Comparison of ENCODE assay signal across 18 cellular contexts in the genomic region with DNA sequence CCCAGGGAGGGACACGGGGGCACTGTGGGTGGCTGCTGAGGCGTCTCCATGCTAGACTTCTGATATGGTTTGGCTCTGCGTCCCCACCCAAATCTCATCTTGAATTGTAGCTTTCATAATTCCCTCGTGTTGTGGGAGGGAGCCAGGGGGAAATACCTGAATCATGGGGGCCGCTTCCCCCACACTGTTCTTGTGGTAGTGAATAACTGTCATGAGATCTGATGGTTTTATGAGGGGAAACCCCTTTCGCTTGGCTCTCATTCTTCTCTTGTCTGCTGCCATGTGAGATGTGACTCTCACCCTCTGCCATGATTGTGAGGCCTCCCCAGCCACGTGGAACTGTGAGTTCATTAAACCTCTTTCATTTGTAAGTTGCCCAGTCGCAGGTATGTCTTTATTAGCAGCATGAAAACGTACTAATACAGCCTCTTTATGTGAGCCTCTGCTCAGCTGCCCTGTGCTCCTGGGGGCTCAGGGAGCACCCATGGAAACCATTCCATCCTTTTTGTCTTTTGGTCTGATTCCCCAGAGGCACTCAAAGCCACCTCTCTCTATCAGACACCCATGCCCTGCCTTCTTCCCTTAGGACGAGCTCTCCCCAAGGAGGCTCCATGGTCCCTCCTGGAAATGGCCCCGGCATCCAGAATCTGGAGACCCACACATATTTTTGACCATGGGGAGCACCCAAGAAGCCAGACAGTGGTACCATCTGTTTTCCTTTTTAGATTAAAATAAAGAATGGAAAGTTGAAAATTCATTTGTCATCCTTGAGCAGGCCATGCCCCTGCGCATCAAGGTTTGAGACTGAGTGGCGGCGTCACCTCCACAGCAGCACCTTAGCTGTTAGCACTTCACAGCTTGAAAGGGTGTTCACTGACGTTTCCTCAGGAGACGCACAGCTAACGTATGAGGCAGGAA.
A peak's percentile ranks its signal among the peaks of the same experiment; 100 is the strongest.
DNase-seq lines count a peak whose midpoint lies in the region; ATAC-seq and TF ChIP-seq lines count a peak whose summit lies in the region.
"Had no signal": no experiment of that assay in that cellular context is flagged by ENCODE, and none has a peak within 500 bp of the region (broad histone marks: within the 10 kb centered on the region; RNA-seq: fewer than 3 reads in every experiment).

No MANE protein-coding gene starts in this region.

- H3K4me1 Mint-ChIP-seq in activated naive CD8-positive, alpha-beta T cell treated with anti-CD3 and anti-CD28 coated beads for 36 hours: no peaks in the 10 kb centered on the region
- no peaks in the 10 kb centered on the region for H3K4me1 Mint-ChIP-seq in activated naive CD8-positive, alpha-beta T cell treated with anti-CD3 and anti-CD28 coated beads, Interleukin-2, amount 50 U/mL, for 24 hours
- H3K4me1 Mint-ChIP-seq in IgD-negative memory B cell: peaks cover 0 to 2% (median 0%) of the 10 kb centered on the region in 3 donors
- peaks cover 6% of the 10 kb centered on the region for H3K4me1 Mint-ChIP-seq in neural progenitor cell

- H3F3A ChIP-seq in SK-N-SH (replicated peaks; ENCODE audit: insufficient read depth): no peaks in the 10 kb centered on the region
- no peaks in the 10 kb centered on the region for H3F3A ChIP-seq in neural progenitor cell (ENCODE audit: low read depth)

- H3K9me2 ChIP-seq in SK-N-SH: no peaks in the 10 kb centered on the region

- WGBS in SK-N-SH (ENCODE audit: low lambda C conversion rate): 70% methylated on average over 17 of the region's 17 CpGs

- H2AFZ ChIP-seq in SK-N-SH (ENCODE audit: low read depth): no peak overlapping the region
- H2AFZ ChIP-seq in neural progenitor cell (replicated peaks): no peak overlapping the region

- H3K27ac ChIP-seq in SK-N-SH (ENCODE audit: low read depth in 2 of 2, low read length in 1 of 2) (no peak overlapping the region), neural progenitor cell (no peak overlapping the region)
- H3K27ac ChIP-seq: 22Rv1 had no signal

- ATAC-seq in SK-N-SH treated with all-trans-retinoic acid at 6 μM for 48 hours (no peak), HG02852 (IDR thresholded peaks at IDR 0.05; ENCODE audit: unreplicated experiment) (no peak)
- ATAC-seq in activated naive CD8-positive, alpha-beta T cell treated with anti-CD3 and anti-CD28 coated beads, Interleukin-2, amount 50 U/mL, for 24 hours: no peak

- H3K36me3 ChIP-seq in SK-N-SH (replicated peaks in 1 of 2; ENCODE audit: control insufficient read depth in 1 of 2, insufficient read depth in 2 of 2, low read length in 1 of 2): no peaks in the 10 kb centered on the region
- no peaks in the 10 kb centered on the region for H3K36me3 ChIP-seq in neural progenitor cell
- H3K36me3 ChIP-seq: BE2C had no signal

- no peaks in the 10 kb centered on the region for H3K4me1 ChIP-seq in SK-N-SH (ENCODE audit: control insufficient read depth in 1 of 2, insufficient read depth in 2 of 2, low read depth in 1 of 2, low read length in 1 of 2)
- H3K4me1 ChIP-seq in neural progenitor cell: no peaks in the 10 kb centered on the region
- H3K4me1 ChIP-seq: BE2C had no signal

- CTCF ChIA-PET in SK-N-SH (lab: Yijun Ruan, JAX): interaction anchor here (1.0 kb wide), 1 partner anchor 43 kb away, joined by 3 read pairs; no protein-coding TSS in a partner anchor

- no peak overlapping the region for H3K9ac ChIP-seq in SK-N-SH
- H3K9ac ChIP-seq in neural progenitor cell: no peak overlapping the region

- POLR2A ChIA-PET in SK-N-SH (lab: Yijun Ruan, JAX): no interaction called here

- TF ChIP-seq EP300 in SK-N-SH (IDR thresholded peaks at IDR 0.05; ENCODE audit: borderline replicate concordance in 1 of 2, low read depth in 1 of 2, low read length in 1 of 2): no peak

- H3K36me3 Mint-ChIP-seq in activated naive CD8-positive, alpha-beta T cell treated with anti-CD3 and anti-CD28 coated beads for 36 hours: no peaks in the 10 kb centered on the region
- H3K36me3 Mint-ChIP-seq in activated naive CD8-positive, alpha-beta T cell treated with anti-CD3 and anti-CD28 coated beads, Interleukin-2, amount 50 U/mL, for 24 hours (ENCODE audit: low read depth): no peaks in the 10 kb centered on the region
- H3K36me3 Mint-ChIP-seq in IgD-negative memory B cell (no peaks in the 10 kb centered on the region), neural progenitor cell (no peaks in the 10 kb centered on the region)
- H3K36me3 Mint-ChIP-seq: CD4-positive, alpha-beta memory T cell had no signal

- peak; percentile 3 for DNase-seq in SK-N-SH
- DNase-seq in activated naive CD8-positive, alpha-beta T cell treated with anti-CD3 and anti-CD28 coated beads for 36 hours: peak; percentile 8
- no peak for DNase-seq in activated naive CD8-positive, alpha-beta T cell treated with anti-CD3 and anti-CD28 coated beads, Interleukin-2, amount 50 U/mL, for 24 hours
- no peak for DNase-seq in neural progenitor cell (ENCODE audit: low spot score)
- no peak for DNase-seq in GM13977 (ENCODE audit: low spot score)
- DNase-seq: BE2C; Calu3; CD4-positive, alpha-beta memory T cell; H7; Kasumi-1; NCI-H1105; NCI-H1694; NCI-H226; NCI-H524 treated with DMSO at 0.1 percent for 48 hours had no signal

- TF ChIP-seq RAD21 in SK-N-SH (IDR thresholded peaks at IDR 0.05; ENCODE audit: low read length): no peak

- H3K79me2 ChIP-seq in SK-N-SH (ENCODE audit: insufficient read depth) (no peaks in the 10 kb centered on the region), neural progenitor cell (ENCODE audit: low read depth) (no peaks in the 10 kb centered on the region)

- H3K27me3 ChIP-seq in SK-N-SH (ENCODE audit: insufficient read depth): no peaks in the 10 kb centered on the region
- no peaks in the 10 kb centered on the region for H3K27me3 ChIP-seq in neural progenitor cell
- H3K27me3 ChIP-seq: BE2C had no signal

- no peaks in the 10 kb centered on the region for H3K27me3 Mint-ChIP-seq in activated naive CD8-positive, alpha-beta T cell treated with anti-CD3 and anti-CD28 coated beads for 36 hours
- H3K27me3 Mint-ChIP-seq in activated naive CD8-positive, alpha-beta T cell treated with anti-CD3 and anti-CD28 coated beads, Interleukin-2, amount 50 U/mL, for 24 hours: peaks cover 2% of the 10 kb centered on the region
- H3K27me3 Mint-ChIP-seq in IgD-negative memory B cell: no peaks in the 10 kb centered on the region
- H3K27me3 Mint-ChIP-seq in neural progenitor cell (ENCODE audit: insufficient read depth, low read depth): peaks cover 7% of the 10 kb centered on the region
- H3K27me3 Mint-ChIP-seq: CD4-positive, alpha-beta memory T cell had no signal

- H3K4me2 ChIP-seq in SK-N-SH: no peak overlapping the region
- H3K4me2 ChIP-seq in neural progenitor cell: no peak overlapping the region

- in situ Hi-C loops in GM13977 (cut with MboI; ENCODE audit: low pct_unique_long_range_greater_than_20kb, low sequenced_read_pairs, unreplicated experiment): no loop called here

- TF ChIP-seq CTCF in SK-N-SH (IDR thresholded peaks at IDR 0.05) (no peak), neural progenitor cell (IDR thresholded peaks at IDR 0.05) (no peak), GM13977 (IDR thresholded peaks at IDR 0.05; ENCODE audit: extremely low read depth, insufficient read depth, missing control alignments) (no peak)

- H3K4me3 ChIP-seq in SK-N-SH (ENCODE audit: low read depth in 2 of 2, low read length in 1 of 2) (no peak overlapping the region), neural progenitor cell (no peak overlapping the region)

- H3K9me3 ChIP-seq in SK-N-SH (no peaks in the 10 kb centered on the region), neural progenitor cell (ENCODE audit: low read depth) (no peaks in the 10 kb centered on the region)
- H3K9me3 ChIP-seq: BE2C had no signal

- no peak overlapping the region for H3K27ac Mint-ChIP-seq in activated naive CD8-positive, alpha-beta T cell treated with anti-CD3 and anti-CD28 coated beads for 36 hours
- no peak overlapping the region for H3K27ac Mint-ChIP-seq in activated naive CD8-positive, alpha-beta T cell treated with anti-CD3 and anti-CD28 coated beads, Interleukin-2, amount 50 U/mL, for 24 hours
- peak overlapping the region in 2 of 3 donors; percentile 22 to 25 for H3K27ac Mint-ChIP-seq in IgD-negative memory B cell
- peak overlapping the region; percentile 35 for H3K27ac Mint-ChIP-seq in neural progenitor cell

- H4K20me1 ChIP-seq in SK-N-SH (ENCODE audit: insufficient read depth): no peaks in the 10 kb centered on the region
- H4K20me1 ChIP-seq in neural progenitor cell (ENCODE audit: low read depth): no peaks in the 10 kb centered on the region

- H3K9me3 Mint-ChIP-seq in activated naive CD8-positive, alpha-beta T cell treated with anti-CD3 and anti-CD28 coated beads for 36 hours: peaks cover 11% of the 10 kb centered on the region
- peaks cover 3% of the 10 kb centered on the region for H3K9me3 Mint-ChIP-seq in activated naive CD8-positive, alpha-beta T cell treated with anti-CD3 and anti-CD28 coated beads, Interleukin-2, amount 50 U/mL, for 24 hours
- H3K9me3 Mint-ChIP-seq in IgD-negative memory B cell (peaks cover 2 to 3% (median 3%) of the 10 kb centered on the region in 3 donors), neural progenitor cell (peaks cover 5% of the 10 kb centered on the region)

- H3K4me3 Mint-ChIP-seq in activated naive CD8-positive, alpha-beta T cell treated with anti-CD3 and anti-CD28 coated beads for 36 hours: no peak overlapping the region
- H3K4me3 Mint-ChIP-seq in activated naive CD8-positive, alpha-beta T cell treated with anti-CD3 and anti-CD28 coated beads, Interleukin-2, amount 50 U/mL, for 24 hours: no peak overlapping the region
- H3K4me3 Mint-ChIP-seq in IgD-negative memory B cell: no peak overlapping the region
- H3K4me3 Mint-ChIP-seq in neural progenitor cell: no peak overlapping the region
- H3K4me3 Mint-ChIP-seq: CD4-positive, alpha-beta memory T cell had no signal

TF ChIP-seq in SK-N-SH treated with all-trans-retinoic acid at 6 μM for 48 hours, 23 proteins besides CTCF, POLR2A, EP300 and RAD21 (continues in another document):
- TF ChIP-seq ZNF8 (CRISPR knock-in tag; IDR thresholded peaks at IDR 0.05): no peak
- no peak for TF ChIP-seq ZC3H10 (CRISPR knock-in tag; IDR thresholded peaks at IDR 0.05)
- TF ChIP-seq, protein P1, sequence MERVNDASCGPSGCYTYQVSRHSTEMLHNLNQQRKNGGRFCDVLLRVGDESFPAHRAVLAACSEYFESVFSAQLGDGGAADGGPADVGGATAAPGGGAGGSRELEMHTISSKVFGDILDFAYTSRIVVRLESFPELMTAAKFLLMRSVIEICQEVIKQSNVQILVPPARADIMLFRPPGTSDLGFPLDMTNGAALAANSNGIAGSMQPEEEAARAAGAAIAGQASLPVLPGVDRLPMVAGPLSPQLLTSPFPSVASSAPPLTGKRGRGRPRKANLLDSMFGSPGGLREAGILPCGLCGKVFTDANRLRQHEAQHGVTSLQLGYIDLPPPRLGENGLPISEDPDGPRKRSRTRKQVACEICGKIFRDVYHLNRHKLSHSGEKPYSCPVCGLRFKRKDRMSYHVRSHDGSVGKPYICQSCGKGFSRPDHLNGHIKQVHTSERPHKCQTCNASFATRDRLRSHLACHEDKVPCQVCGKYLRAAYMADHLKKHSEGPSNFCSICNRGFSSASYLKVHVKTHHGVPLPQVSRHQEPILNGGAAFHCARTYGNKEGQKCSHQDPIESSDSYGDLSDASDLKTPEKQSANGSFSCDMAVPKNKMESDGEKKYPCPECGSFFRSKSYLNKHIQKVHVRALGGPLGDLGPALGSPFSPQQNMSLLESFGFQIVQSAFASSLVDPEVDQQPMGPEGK (CRISPR knock-in tag; IDR thresholded peaks at IDR 0.05; ENCODE audit: borderline replicate concordance): no peak
- no peak for TF ChIP-seq CSDC2 (CRISPR knock-in tag; IDR thresholded peaks at IDR 0.05)
- TF ChIP-seq ZNF565 (CRISPR knock-in tag; conservative IDR thresholded peaks at IDR 0.05; ENCODE audit: low read depth): no peak

Comparison
In these comparisons a context has a peak if more than half of its experiments do, and no peak if none do; other contexts are left out.
1. DNase-seq: peak in SK-N-SH (single experiment) and activated naive CD8-positive, alpha-beta T cell treated with anti-CD3 and anti-CD28 coated beads for 36 hours (single experiment); none in activated naive CD8-positive, alpha-beta T cell treated with anti-CD3 and anti-CD28 coated beads, Interleukin-2, amount 50 U/mL, for 24 hours (single experiment), neural progenitor cell (single experiment) and GM13977 (single experiment).
2. H3K27ac Mint-ChIP-seq: peak in IgD-negative memory B cell (2 of 3) and neural progenitor cell (single experiment); none in activated naive CD8-positive, alpha-beta T cell treated with anti-CD3 and anti-CD28 coated beads for 36 hours (single experiment) and activated naive CD8-positive, alpha-beta T cell treated with anti-CD3 and anti-CD28 coated beads, Interleukin-2, amount 50 U/mL, for 24 hours (single experiment).